Comparison of ENCODE assay signal across 24 cellular contexts in the genomic region with DNA sequence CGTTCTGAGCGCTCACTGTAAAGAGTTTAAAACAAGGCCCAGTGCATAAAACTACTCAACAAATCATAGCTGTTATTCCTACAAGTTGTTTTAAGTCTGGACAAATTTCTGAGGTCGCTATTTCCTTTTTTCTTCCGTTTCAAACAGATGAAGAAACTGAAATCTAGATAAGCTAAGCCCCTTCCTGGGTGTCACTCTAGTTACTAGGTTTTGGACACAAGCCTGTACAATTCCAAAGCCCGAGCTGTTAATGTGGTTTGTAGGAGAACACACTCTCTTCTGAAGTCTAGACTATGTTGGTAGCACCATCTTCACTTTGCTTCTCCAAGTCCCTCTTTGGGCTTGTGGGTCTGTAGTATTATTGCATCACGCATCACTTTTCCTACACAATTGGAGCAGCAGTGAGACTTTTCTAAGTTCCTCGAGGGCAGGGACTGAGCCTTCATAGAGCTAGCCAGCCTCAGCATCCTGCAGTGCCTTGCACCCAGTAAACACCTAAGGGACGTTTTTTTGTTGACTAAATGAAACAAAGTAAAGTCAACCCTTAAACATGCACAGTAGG.
DNase-seq lines count a peak whose midpoint lies in the region; ATAC-seq, FAIRE-seq and TF ChIP-seq lines count a peak whose summit lies in the region.
"Had no signal": no experiment of that assay in that cellular context is flagged by ENCODE, and none has a peak within 500 bp of the region (broad histone marks: within the 10 kb centered on the region; RNA-seq: fewer than 3 reads in every experiment).

No MANE protein-coding gene starts in this region.

- intact Hi-C loops in K562 (cut with micrococcal nuclease): no loop called here

- H3K4me3 ChIP-seq in Jurkat, Clone E6-1 (ENCODE audit: low read length): no peak overlapping the region
- H3K4me3 ChIP-seq in K562: no peak overlapping the region
- no peak overlapping the region for H3K4me3 ChIP-seq in smooth muscle cell
- H3K4me3 ChIP-seq: A549; BLaER1 treated with 17β-estradiol and CSF1 and Interleukin-3, amounts not matched to agents 10 nM and 100 nM; GM12878 had no signal

- no peaks in the 10 kb centered on the region for H3K36me3 ChIP-seq in K562 (ENCODE audit: control insufficient read depth, insufficient read depth, low read length)
- H3K36me3 ChIP-seq in smooth muscle cell (ENCODE audit: low read depth): no peaks in the 10 kb centered on the region
- H3K36me3 ChIP-seq: BE2C; BLaER1 treated with 17β-estradiol and CSF1 and Interleukin-3, amounts not matched to agents 10 nM and 100 nM had no signal

- H3K27me3 ChIP-seq in K562 (ENCODE audit: control insufficient read depth in 2 of 2, insufficient read depth in 2 of 2, low read length in 2 of 2) (peaks cover 0 to 18% of the 10 kb centered on the region in 2 experiments; a peak in 2 of 5 replicates), smooth muscle cell (ENCODE audit: low read depth) (peaks cover 13% of the 10 kb centered on the region)
- H3K27me3 ChIP-seq: BE2C had no signal

- H3K4me1 ChIP-seq in K562 (replicated peaks in 1 of 2; ENCODE audit: control insufficient read depth in 2 of 2, insufficient read depth in 2 of 2, low read length in 2 of 2): peaks cover 4 to 28% of the 10 kb centered on the region in 2 experiments
- no peaks in the 10 kb centered on the region for H3K4me1 ChIP-seq in smooth muscle cell (ENCODE audit: low read depth)
- H3K4me1 ChIP-seq: A549 had no signal

- H3K4me2 ChIP-seq in K562 (ENCODE audit: insufficient read depth, low read length) (no peak overlapping the region), smooth muscle cell (no peak overlapping the region)
- H3K4me2 ChIP-seq: A549 had no signal

- no peak for TF ChIP-seq RAD21 in K562 (CRISPR knock-in tag; conservative IDR thresholded peaks at IDR 0.05 in 1 of 2, IDR thresholded peaks at IDR 0.05 in 1 of 2)

- no peaks in the 10 kb centered on the region for H3K9me1 ChIP-seq in K562 (ENCODE audit: control insufficient read depth, insufficient read depth, low read length)

- H3K9me3 ChIP-seq in K562 (replicated peaks; ENCODE audit: control insufficient read depth, insufficient read depth, low read depth, low read length) (no peaks in the 10 kb centered on the region), smooth muscle cell (replicated peaks; ENCODE audit: low read depth) (no peaks in the 10 kb centered on the region)
- H3K9me3 ChIP-seq: A549, BE2C had no signal

- H2AFZ ChIP-seq in K562 (ENCODE audit: low read depth, low read length) (no peak overlapping the region), smooth muscle cell (ENCODE audit: low read depth) (no peak overlapping the region)

- WGBS in K562 (ENCODE audit: insufficient coverage, low coverage, missing lambda C conversion rate): 18% methylated on average over 8 of the region's 8 CpGs
- WGBS in smooth muscle cell (ENCODE audit: low lambda C conversion rate): 79% methylated on average over 8 of the region's 8 CpGs

- TF ChIP-seq EP300 in K562 (IDR thresholded peaks at IDR 0.05; ENCODE audit: low read length): peak; percentile 67

- in situ Hi-C loops in K562 (cut with MboI): no loop called here

- CTCF ChIA-PET in K562 (lab: Yijun Ruan, JAX; ENCODE audit: low intra/inter-chr PET ratio): no interaction called here

- TF ChIP-seq POLR2A in GM12891 (IDR thresholded peaks at IDR 0.05; ENCODE audit: low read depth, low read length) (no peak), K562 (conservative IDR thresholded peaks at IDR 0.05) (no peak)

- H3K9ac ChIP-seq in K562 (ENCODE audit: insufficient read depth in 1 of 2, low read depth in 2 of 2, low read length in 2 of 2) (no peak overlapping the region), smooth muscle cell (ENCODE audit: low read depth) (no peak overlapping the region)
- H3K9ac ChIP-seq: BLaER1 treated with 17β-estradiol and CSF1 and Interleukin-3, amounts not matched to agents 10 nM and 100 nM had no signal

- POLR2A ChIA-PET in K562 (lab: Yijun Ruan, JAX): no interaction called here

- TF ChIP-seq CTCF in K562 (IDR thresholded peaks at IDR 0.05 in 2 of 3, conservative IDR thresholded peaks at IDR 0.05 in 1 of 3; ENCODE audit: insufficient read depth in 2 of 3, low read depth in 1 of 3, low read length in 3 of 3) (no peak), smooth muscle cell (IDR thresholded peaks at IDR 0.05; ENCODE audit: borderline replicate concordance, insufficient read depth, poor library complexity, severe bottlenecking) (no peak)

- no peaks in the 10 kb centered on the region for H3F3A ChIP-seq in smooth muscle cell (ENCODE audit: low read depth)

- DNase-seq in GM12891 (ENCODE audit: insufficient read length, low spot score): no peak
- DNase-seq in Jurkat, Clone E6-1 (ENCODE audit: low read depth, low spot score): peak; percentile 14
- peak; percentile 2 for DNase-seq in OCI-M1 (lab: John Stamatoyannopoulos, UW)
- DNase-seq in K562 (ENCODE audit: extremely low read depth in 1 of 4, low spot score in 3 of 4): no peak
- no peak for DNase-seq in SK-N-DZ (ENCODE audit: low spot score)
- DNase-seq in middle frontal gyrus (ENCODE audit: extremely low spot score, low spot score): no peak
- no peak for DNase-seq in smooth muscle cell (lab: John Stamatoyannopoulos, UW; ENCODE audit: unreplicated experiment)
- DNase-seq: 8988T; ACHN; AML-193; BE2C; Calu3; CD4-positive, alpha-beta memory T cell; COR-L47; DMS153; EL; GDM1; GOT3; HCEC 1CT had no signal

- H3K27ac ChIP-seq in K562 (ENCODE audit: extremely low read depth, low read depth, low read length): no peak overlapping the region
- H3K27ac ChIP-seq in smooth muscle cell (ENCODE audit: low read depth): no peak overlapping the region
- H3K27ac ChIP-seq: A549; BLaER1 treated with 17β-estradiol and CSF1 and Interleukin-3, amounts not matched to agents 10 nM and 100 nM had no signal

- BruUV-seq in K562 (replicated peaks; lab: Mats Ljungman, UMichigan): no TSS peak

- ATAC-seq in K562 (peak; percentile 55), HG03159 (IDR thresholded peaks at IDR 0.05; ENCODE audit: unreplicated experiment) (no peak)
- ATAC-seq: A549, GM12878 had no signal

- FAIRE-seq in GM12891 (lab: Jason Lieb, UNC) (peak; percentile 13), K562 (lab: Jason Lieb, UNC) (no peak)
- FAIRE-seq: A549, GM12878, GM18507 had no signal

- H3K79me2 ChIP-seq in K562 (ENCODE audit: control insufficient read depth, insufficient read depth, low read length) (no peaks in the 10 kb centered on the region), smooth muscle cell (ENCODE audit: low read depth) (no peaks in the 10 kb centered on the region)

- no peaks in the 10 kb centered on the region for H4K20me1 ChIP-seq in K562 (replicated peaks; ENCODE audit: control insufficient read depth, insufficient read depth, low read length)
- H4K20me1 ChIP-seq in smooth muscle cell (ENCODE audit: low read depth): no peaks in the 10 kb centered on the region
- H4K20me1 ChIP-seq: BLaER1 treated with 17β-estradiol and CSF1 and Interleukin-3, amounts not matched to agents 10 nM and 100 nM had no signal

TF ChIP-seq in GM12891, 5 proteins besides CTCF, POLR2A, EP300 and RAD21:
- TF ChIP-seq POLR2AphosphoS5 (IDR thresholded peaks at IDR 0.05; ENCODE audit: low read depth, low read length) (no peak), POU2F2 (IDR thresholded peaks at IDR 0.05; ENCODE audit: low read depth, low read length) (no peak), TAF1 (IDR thresholded peaks at IDR 0.05; ENCODE audit: low read depth, low read length) (no peak), SPI1 (IDR thresholded peaks at IDR 0.05; ENCODE audit: low read depth, low read length) (no peak), PAX5 (IDR thresholded peaks at IDR 0.05; ENCODE audit: insufficient read depth, low read length, severe bottlenecking) (no peak)

TF ChIP-seq in K562, 482 proteins besides CTCF, POLR2A, EP300 and RAD21 (continues in another document):
- TF ChIP-seq ZFX (CRISPR knock-in tag; IDR thresholded peaks at IDR 0.05): 0 out of 2 replicates have a peak, but pooled peaks have one; percentile 11
- no peak for TF ChIP-seq NR2C2 (CRISPR knock-in tag; IDR thresholded peaks at IDR 0.05)
- TF ChIP-seq NR2C2 (tag; IDR thresholded peaks at IDR 0.05): no peak
- TF ChIP-seq GABPA (tag; conservative IDR thresholded peaks at IDR 0.05; ENCODE audit: low read depth): no peak
- TF ChIP-seq, protein P1, sequence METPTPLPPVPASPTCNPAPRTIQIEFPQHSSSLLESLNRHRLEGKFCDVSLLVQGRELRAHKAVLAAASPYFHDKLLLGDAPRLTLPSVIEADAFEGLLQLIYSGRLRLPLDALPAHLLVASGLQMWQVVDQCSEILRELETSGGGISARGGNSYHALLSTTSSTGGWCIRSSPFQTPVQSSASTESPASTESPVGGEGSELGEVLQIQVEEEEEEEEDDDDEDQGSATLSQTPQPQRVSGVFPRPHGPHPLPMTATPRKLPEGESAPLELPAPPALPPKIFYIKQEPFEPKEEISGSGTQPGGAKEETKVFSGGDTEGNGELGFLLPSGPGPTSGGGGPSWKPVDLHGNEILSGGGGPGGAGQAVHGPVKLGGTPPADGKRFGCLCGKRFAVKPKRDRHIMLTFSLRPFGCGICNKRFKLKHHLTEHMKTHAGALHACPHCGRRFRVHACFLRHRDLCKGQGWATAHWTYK (CRISPR knock-in tag; IDR thresholded peaks at IDR 0.05): no peak
- 0 out of 2 replicates have a peak, but pooled peaks have one; percentile 28 for TF ChIP-seq ETV1 (tag; conservative IDR thresholded peaks at IDR 0.05; ENCODE audit: low read depth)
- no peak for TF ChIP-seq MTF1 (CRISPR knock-in tag; IDR thresholded peaks at IDR 0.05; ENCODE audit: borderline replicate concordance)
- no peak for TF ChIP-seq ELF4 (CRISPR knock-in tag; IDR thresholded peaks at IDR 0.05)
- TF ChIP-seq HOXB6 (CRISPR knock-in tag; IDR thresholded peaks at IDR 0.05; ENCODE audit: borderline replicate concordance): no peak
- peak; percentile 47 for TF ChIP-seq MEIS2 (IDR thresholded peaks at IDR 0.05; ENCODE audit: partially characterized antibody)
- no peak for TF ChIP-seq ZSCAN29 (IDR thresholded peaks at IDR 0.05)
- no peak for TF ChIP-seq TFAM (CRISPR knock-in tag; conservative IDR thresholded peaks at IDR 0.05)
- no peak for TF ChIP-seq ZNF75A (CRISPR knock-in tag; IDR thresholded peaks at IDR 0.05)
- TF ChIP-seq CHD2 (IDR thresholded peaks at IDR 0.05; ENCODE audit: low read depth, low read length): no peak
- TF ChIP-seq, protein P2, sequence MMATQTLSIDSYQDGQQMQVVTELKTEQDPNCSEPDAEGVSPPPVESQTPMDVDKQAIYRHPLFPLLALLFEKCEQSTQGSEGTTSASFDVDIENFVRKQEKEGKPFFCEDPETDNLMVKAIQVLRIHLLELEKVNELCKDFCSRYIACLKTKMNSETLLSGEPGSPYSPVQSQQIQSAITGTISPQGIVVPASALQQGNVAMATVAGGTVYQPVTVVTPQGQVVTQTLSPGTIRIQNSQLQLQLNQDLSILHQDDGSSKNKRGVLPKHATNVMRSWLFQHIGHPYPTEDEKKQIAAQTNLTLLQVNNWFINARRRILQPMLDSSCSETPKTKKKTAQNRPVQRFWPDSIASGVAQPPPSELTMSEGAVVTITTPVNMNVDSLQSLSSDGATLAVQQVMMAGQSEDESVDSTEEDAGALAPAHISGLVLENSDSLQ (IDR thresholded peaks at IDR 0.05): peak; percentile 72
- TF ChIP-seq NR3C1 (CRISPR knock-in tag; IDR thresholded peaks at IDR 0.05): no peak

Comparison
In these comparisons a context has a peak if more than half of its experiments do, and no peak if none do; other contexts are left out.
1. DNase-seq: peak in Jurkat, Clone E6-1 (single experiment) and OCI-M1 (single experiment); none in GM12891 (single experiment), K562 (0 of 4), SK-N-DZ (single experiment), middle frontal gyrus (single experiment) and smooth muscle cell (single experiment).